Comparison of ENCODE assay signal across 1 cellular context in genomic region chr16:11306997-11307638, GRCh38.
TF ChIP-seq lines count a peak whose summit lies in the region.

No MANE protein-coding gene starts in this region.

TF ChIP-seq in liver, 16 proteins besides CTCF, POLR2A, EP300 and RAD21 (continued from another document):
- TF ChIP-seq HNF4A (conservative IDR thresholded peaks at IDR 0.05) (peak; percentile 83 to 86), TAF1 (conservative IDR thresholded peaks at IDR 0.05) (no peak), FOXA1 (IDR thresholded peaks at IDR 0.05) (peak; percentile 20), RXRA (IDR thresholded peaks at IDR 0.05) (peak; percentile 86 to 95), FOXA2 (IDR thresholded peaks at IDR 0.05) (peak; percentile 46), GABPA (IDR thresholded peaks at IDR 0.05 in 1 of 2, conservative IDR thresholded peaks at IDR 0.05 in 1 of 2) (no peak), HNF4G (IDR thresholded peaks at IDR 0.05) (peak; percentile 56), YY1 (IDR thresholded peaks at IDR 0.05) (peak; percentile 92), SP1 (IDR thresholded peaks at IDR 0.05) (peak; percentile 92), JUND (IDR thresholded peaks at IDR 0.05) (peak; percentile 42 to 63)
- TF ChIP-seq, protein P1, sequence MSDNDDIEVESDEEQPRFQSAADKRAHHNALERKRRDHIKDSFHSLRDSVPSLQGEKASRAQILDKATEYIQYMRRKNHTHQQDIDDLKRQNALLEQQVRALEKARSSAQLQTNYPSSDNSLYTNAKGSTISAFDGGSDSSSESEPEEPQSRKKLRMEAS (IDR thresholded peaks at IDR 0.05) = no peak
